15 cellular contexts compared by ENCODE assay signal in the genomic region with DNA sequence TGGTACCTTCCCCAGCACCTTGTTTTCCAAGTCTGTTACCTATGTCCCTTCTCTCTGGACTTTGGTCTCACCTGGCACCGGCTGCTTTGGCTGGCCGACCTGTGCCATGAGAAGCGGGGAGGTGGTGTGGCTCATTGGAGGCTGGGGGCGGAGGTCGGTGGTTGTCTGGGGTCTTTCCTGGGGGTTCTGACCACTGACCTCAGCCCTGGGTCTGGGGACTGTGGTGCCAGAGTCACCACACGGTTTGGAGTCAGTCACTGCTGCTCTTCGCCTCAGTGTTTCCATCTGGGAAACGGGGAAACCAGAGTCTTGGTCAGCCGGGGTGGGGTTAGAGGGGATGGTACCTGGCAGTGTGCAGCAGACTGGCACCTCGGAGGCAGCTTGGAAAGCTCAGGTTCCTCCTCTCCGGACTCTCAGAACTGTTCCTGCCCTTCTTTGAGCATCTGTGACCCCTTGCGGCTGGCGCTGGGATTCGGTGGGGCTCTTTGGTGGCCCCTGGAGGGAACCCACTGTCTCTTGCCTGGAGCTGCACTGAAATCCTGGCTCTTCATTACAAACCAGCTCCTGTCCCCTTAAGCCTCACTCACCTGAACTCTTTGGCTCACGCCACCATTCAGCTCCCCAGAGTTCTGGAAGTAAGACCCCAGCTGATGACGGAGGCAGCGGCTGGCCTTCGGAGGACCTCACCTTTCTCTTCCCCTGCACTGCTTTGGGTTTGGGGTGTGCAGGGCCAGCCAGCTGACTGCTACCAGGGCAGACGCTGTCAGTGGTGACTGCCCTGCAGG. TPM values are rescaled to one million over a fixed set of nuclear protein-coding genes. Genes with fewer than 3 reads are reported as not detected.
DNase-seq lines count a peak whose midpoint lies in the region; ATAC-seq and TF ChIP-seq lines count a peak whose summit lies in the region.
"Had no signal": no experiment of that assay in that cellular context is flagged by ENCODE, and none has a peak within 500 bp of the region (broad histone marks: within the 10 kb centered on the region; RNA-seq: fewer than 3 reads in every experiment).

No MANE protein-coding gene starts in this region.

- no peaks in the 10 kb centered on the region for H3K27me3 ChIP-seq in IMR-90 (ENCODE audit: control insufficient read depth, insufficient read depth, low read length)
- H3K27me3 ChIP-seq in adrenal gland: no peaks in the 10 kb centered on the region
- no peaks in the 10 kb centered on the region for H3K27me3 ChIP-seq in liver (ENCODE audit: control insufficient read depth in 4 of 4, insufficient read depth in 4 of 4, low read length in 3 of 4)
- H3K27me3 ChIP-seq: testis had no signal

- H4K20me1 ChIP-seq in IMR-90 (ENCODE audit: insufficient read depth, low read length): peaks cover 3% of the 10 kb centered on the region; the same call in 1 of the 2 replicates

- H3K4me1 ChIP-seq in IMR-90 (ENCODE audit: control insufficient read depth, insufficient read depth, low read length) (peaks cover 40% of the 10 kb centered on the region), adrenal gland (replicated peaks in 1 of 2) (no peaks in the 10 kb centered on the region), liver (ENCODE audit: control insufficient read depth in 4 of 4, insufficient read depth in 4 of 4, low read length in 3 of 4) (peaks cover 21 to 69% (median 50%) of the 10 kb centered on the region in 4 donors)

- H3K36me3 ChIP-seq in IMR-90 (ENCODE audit: control insufficient read depth, insufficient read depth, low read length) (no peaks in the 10 kb centered on the region), adrenal gland (replicated peaks in 1 of 2) (no peaks in the 10 kb centered on the region), liver (ENCODE audit: control insufficient read depth in 4 of 4, insufficient read depth in 3 of 4, low read depth in 1 of 4, low read length in 3 of 4) (no peaks in the 10 kb centered on the region)

- no peak overlapping the region for H3K4me3 ChIP-seq in IMR-90 (ENCODE audit: insufficient read depth, low read depth, low read length)
- H3K4me3 ChIP-seq in adrenal gland: no peak overlapping the region
- no peak overlapping the region for H3K4me3 ChIP-seq in liver (ENCODE audit: low read depth in 1 of 3, low read length in 3 of 3)
- H3K4me3 ChIP-seq: testis had no signal

- no peak overlapping the region for H2BK20ac ChIP-seq in IMR-90 (ENCODE audit: low read depth, low read length)

- no TSS peak for BruUV-seq in IMR-90 (replicated peaks; lab: Mats Ljungman, UMichigan)

- H4K5ac ChIP-seq in IMR-90 (ENCODE audit: low read depth, low read length): no peak overlapping the region

- H3K14ac ChIP-seq in IMR-90 (replicated peaks; ENCODE audit: low read depth, low read length): no peak overlapping the region

- 91% methylated on average over 10 of the region's 19 CpGs; no CpG with 5 or more reads in 1 of the 2 experiments for WGBS in IMR-90 (ENCODE audit: extremely low coverage in 2 of 2, insufficient read length in 1 of 2), 2 experiments
- WGBS in adrenal gland, 4 donors: 90 to 95% (median 94%) methylated on average over 15 to 19 of the region's 19 CpGs
- 66% methylated on average over 19 of the region's 19 CpGs for WGBS in liver

- no peak overlapping the region for H3K4me2 ChIP-seq in IMR-90 (ENCODE audit: low read depth, low read length)

- no peak for TF ChIP-seq RAD21 in IMR-90 (IDR thresholded peaks at IDR 0.05; ENCODE audit: low read length)
- TF ChIP-seq RAD21 in liver (IDR thresholded peaks at IDR 0.05): peak in 1 of 2 donors; percentile 35

- no peak overlapping the region for H3K4ac ChIP-seq in IMR-90 (ENCODE audit: low read depth, low read length)

- no peak overlapping the region for H4K91ac ChIP-seq in IMR-90 (ENCODE audit: insufficient read depth, low read depth, low read length)

- H3K79me1 ChIP-seq in IMR-90 (ENCODE audit: low read depth in 1 of 2, low read length in 2 of 2): no peaks in the 10 kb centered on the region

- DNase-seq in IMR-90: no peak
- DNase-seq in adrenal gland: peak in 4 of 7 donors; percentile 13 to 50 (median 16)
- peak; percentile 53 for DNase-seq in sciatic nerve (ENCODE audit: low spot score)
- no peak for DNase-seq in OCI-M2 (lab: John Stamatoyannopoulos, UW; ENCODE audit: unreplicated experiment)
- DNase-seq in GM19238 (ENCODE audit: insufficient read length, low spot score): no peak
- DNase-seq in effector CD4-positive, alpha-beta T cell: no peak
- DNase-seq: activated CD4-positive, alpha-beta T cell treated with anti-CD3 and anti-CD28 coated beads, Interleukin-2, amount 50 U/mL, for 4 hours; activated naive CD4-positive, alpha-beta T cell treated with anti-CD3 and anti-CD28 coated beads, Interleukin-2, amount 50 U/mL, for 16 hours; Calu3; dermis blood vessel endothelial cell; NCI-H2107; NCI-H526 treated with DMSO at 0.1 percent for 48 hours; testis had no signal

- no peak overlapping the region for H2AK9ac ChIP-seq in IMR-90 (replicated peaks; ENCODE audit: low read depth, low read length, poor library complexity)

- dilution Hi-C loops in IMR-90 (cut with HindIII; ENCODE audit: low sequenced_read_pairs, unreplicated experiment): no loop called here

- no peak for ATAC-seq in IMR-90 (ENCODE audit: low read depth)
- ATAC-seq in sciatic nerve: no peak
- no peak for ATAC-seq in activated CD4-positive, CD25-positive, alpha-beta regulatory T cell treated with anti-CD3 and anti-CD28 coated beads, Interleukin-2, amount 50 U/mL, for 24 hours

- POLR2A ChIA-PET in IMR-90 (lab: Charles Lee; ENCODE audit: unreplicated experiment): no interaction called here

- no peak overlapping the region for H2BK5ac ChIP-seq in IMR-90 (ENCODE audit: low read depth, low read length, poor library complexity, severe bottlenecking)

- CTCF ChIA-PET in IMR-90 (lab: Yijun Ruan, JAX): no interaction called here

- no peak overlapping the region for H3K23ac ChIP-seq in IMR-90 (ENCODE audit: low read depth, low read length)

- H2AK5ac ChIP-seq in IMR-90 (ENCODE audit: low read depth, low read length): 0 out of 2 replicates have a peak overlapping the region, but pooled peaks have one; percentile 16

- in situ Hi-C loops in IMR-90 (cut with MboI; ENCODE audit: low sequenced_read_pairs): loop anchor here (5.0 kb wide), 1 partner anchor 155 kb away; no protein-coding TSS in a partner anchor

- no peak for TF ChIP-seq POLR2A in IMR-90 (IDR thresholded peaks at IDR 0.05; ENCODE audit: low read depth, low read length)
- TF ChIP-seq POLR2A in adrenal gland (IDR thresholded peaks at IDR 0.05): no peak

- no peak overlapping the region for H2AFZ ChIP-seq in IMR-90 (replicated peaks; ENCODE audit: low read length, poor library complexity)

- H3K9me3 ChIP-seq in IMR-90 (ENCODE audit: control insufficient read depth, insufficient read depth, low read length) (no peaks in the 10 kb centered on the region), adrenal gland (replicated peaks in 1 of 3) (no peaks in the 10 kb centered on the region), liver (ENCODE audit: control insufficient read depth in 4 of 4, low read length in 3 of 4) (no peaks in the 10 kb centered on the region)
- H3K9me3 ChIP-seq: testis had no signal

- TF ChIP-seq CTCF in IMR-90 (conservative IDR thresholded peaks at IDR 0.05; ENCODE audit: low read depth, low read length) (no peak), adrenal gland (IDR thresholded peaks at IDR 0.05) (no peak), liver (IDR thresholded peaks at IDR 0.05; ENCODE audit: low read depth, low read length, missing input control) (no peak)

- H2BK120ac ChIP-seq in IMR-90 (ENCODE audit: low read depth, low read length): no peak overlapping the region

- peak overlapping the region; percentile 44; the same call in 1 of the 3 replicates for H2BK15ac ChIP-seq in IMR-90 (ENCODE audit: low read depth, low read length)

- H3K18ac ChIP-seq in IMR-90 (ENCODE audit: low read depth, low read length): no peak overlapping the region

- no peak overlapping the region for H3K9ac ChIP-seq in IMR-90 (ENCODE audit: low read depth, low read length)
- peak overlapping the region; percentile 74 to 95 for H3K9ac ChIP-seq in liver (ENCODE audit: low read depth in 1 of 2, low read length in 2 of 2)

- H3K9me1 ChIP-seq in IMR-90 (ENCODE audit: insufficient read depth, low read length): peaks cover 16% of the 10 kb centered on the region

- H3K56ac ChIP-seq in IMR-90 (ENCODE audit: extremely low read depth, insufficient read depth, low read length): no peak overlapping the region

- H4K8ac ChIP-seq in IMR-90 (ENCODE audit: low read depth in 2 of 2, low read length in 2 of 2): no peak overlapping the region

- H3K27ac ChIP-seq in IMR-90 (ENCODE audit: insufficient read depth, low read length) (no peak overlapping the region), adrenal gland (no peak overlapping the region), liver (ENCODE audit: low read depth in 1 of 2, low read length in 2 of 2) (peak overlapping the region; percentile 100)

- intact Hi-C loops in IMR-90 (cut with micrococcal nuclease): loop anchor here (10.0 kb wide), 1 partner anchor 257 kb away; a partner anchor contains a TSS
- intact Hi-C loops in adrenal gland (cut with DNase I): loop anchor here in 1 of 2 donors (5.0 kb wide), 1 partner anchor 145 kb away; no protein-coding TSS in a partner anchor
- intact Hi-C loops in sciatic nerve (cut with DNase I): loop anchor here (2.0 to 10.0 kb wide), 3 partner anchors 59 to 147 kb away; no protein-coding TSS in a partner anchor

TF ChIP-seq in IMR-90, 13 proteins besides CTCF, POLR2A, EP300 and RAD21 (continues in another document):
- TF ChIP-seq FOS (IDR thresholded peaks at IDR 0.05; ENCODE audit: low read depth, low read length) (no peak), SMC3 (IDR thresholded peaks at IDR 0.05; ENCODE audit: low read depth, low read length) (no peak), NFE2L2 (IDR thresholded peaks at IDR 0.05; ENCODE audit: low read depth, low read length) (no peak), MAZ (IDR thresholded peaks at IDR 0.05; ENCODE audit: borderline replicate concordance, low read depth, low read length) (no peak)

TF ChIP-seq in liver, 16 proteins besides CTCF, POLR2A, EP300 and RAD21 (continues in another document):
- TF ChIP-seq RXRA (IDR thresholded peaks at IDR 0.05) (peak; percentile 33 to 51), HNF4A (conservative IDR thresholded peaks at IDR 0.05) (peak; percentile 86 to 88), YY1 (IDR thresholded peaks at IDR 0.05) (peak; percentile 50), SP1 (IDR thresholded peaks at IDR 0.05) (peak; percentile 60), HNF4G (IDR thresholded peaks at IDR 0.05) (peak; percentile 51)

RNA-seq across cellular contexts. Expression of a gene that starts 4.1 kb away (rescaled TPM):
- total RNA-seq in IMR-90 (2012; rRNA removed) (7.5 and 8.1 TPM in 2 replicates), adrenal gland (100 to 1,000 TPM in 4 of 8 donors, 10 to 100 TPM in 4; 64.2 to 114 (median 94.7) TPM), liver (100 to 1,000 TPM in 1 of 2 donors, 10 to 100 TPM in 1; 41.5 to 116 TPM), sciatic nerve (78.1 TPM)
- polyA plus RNA-seq in IMR-90 (2012; rRNA removed) (17.9 and 19.0 TPM in 2 replicates), adrenal gland (10 to 100 TPM; 16.1 to 72.9 (median 31.6) TPM), liver (100 to 1,000 TPM in 1 of 2 donors, 10 to 100 TPM in 1; 46.8 to 101 TPM)
- polyA plus RNA-seq in IMR-90 (2012; cell fraction: cytosol; rRNA removed): 7.8 and 17.6 TPM in 2 replicates
- polyA plus RNA-seq in IMR-90 (2012; cell fraction: nucleus; rRNA removed; ENCODE audit: low replicate concordance): 11.2 and 21.7 TPM in 2 replicates

Comparison
In these comparisons a context has a peak if more than half of its experiments do, and no peak if none do; other contexts are left out.
1. DNase-seq: peak in adrenal gland (4 of 7) and sciatic nerve (single experiment); none in IMR-90 (single experiment), OCI-M2 (single experiment), GM19238 (single experiment) and effector CD4-positive, alpha-beta T cell (single experiment).
2. H3K27ac ChIP-seq: peak in liver (2 of 2); none in IMR-90 (single experiment) and adrenal gland (0 of 5).